ENCODE assay signal across 20 cellular contexts in genomic region chr18:50172367-50172766, GRCh38. TPM values are rescaled to one million over a fixed set of nuclear protein-coding genes. Genes with fewer than 3 reads are reported as not detected.
"Had no signal": no experiment of that assay in that cellular context is flagged by ENCODE, and none has a peak within 500 bp of the region (broad histone marks: within the 10 kb centered on the region; RNA-seq: fewer than 3 reads in every experiment).

No MANE protein-coding gene starts in this region.

- H3K27ac Mint-ChIP-seq: activated naive CD4-positive, alpha-beta T cell treated with anti-CD3 and anti-CD28 coated beads for 36 hours; activated T-cell treated with anti-CD3 and anti-CD28 coated beads, Interleukin-2, amount 50 U/mL, for 24 hours; mesothelial cell of epicardium; naive thymus-derived CD4-positive, alpha-beta T cell; progenitor cell of endocrine pancreas; T-helper 2 cell treated with Interferon-gamma antibody and Interleukin-4, amounts not matched to agents 5 μg/mL and 100 μg/mL, for 36 hours had no signal

- H3K36me3 Mint-ChIP-seq: mesothelial cell of epicardium had no signal

- ATAC-seq: naive thymus-derived CD4-positive, alpha-beta T cell; right lobe of liver; stimulated activated naive CD8-positive, alpha-beta T cell treated with anti-CD3 and anti-CD28 coated beads, Interleukin-15, Interleukin-2, amounts not matched to agents 100 U/mL and 50 U/mL, for 24 hours had no signal

- H3K27ac ChIP-seq: esophagus squamous epithelium, ovary, right lobe of liver, thoracic aorta had no signal

- H3K27me3 ChIP-seq: esophagus squamous epithelium, ovary, right lobe of liver had no signal

- H3K36me3 ChIP-seq: esophagus squamous epithelium, ovary, right lobe of liver, thoracic aorta had no signal

- H3K4me3 Mint-ChIP-seq: activated naive CD4-positive, alpha-beta T cell treated with anti-CD3 and anti-CD28 coated beads for 36 hours; activated T-cell treated with anti-CD3 and anti-CD28 coated beads, Interleukin-2, amount 50 U/mL, for 24 hours; mesothelial cell of epicardium; naive thymus-derived CD4-positive, alpha-beta T cell; T-helper 2 cell treated with Interferon-gamma antibody and Interleukin-4, amounts not matched to agents 5 μg/mL and 100 μg/mL, for 36 hours had no signal

- H3K9me3 Mint-ChIP-seq: activated naive CD4-positive, alpha-beta T cell treated with anti-CD3 and anti-CD28 coated beads for 36 hours; activated T-cell treated with anti-CD3 and anti-CD28 coated beads, Interleukin-2, amount 50 U/mL, for 24 hours; mesothelial cell of epicardium; T-helper 2 cell treated with Interferon-gamma antibody and Interleukin-4, amounts not matched to agents 5 μg/mL and 100 μg/mL, for 36 hours had no signal

- H3K4me1 ChIP-seq: esophagus squamous epithelium, right lobe of liver had no signal

- H3K9me3 ChIP-seq: esophagus squamous epithelium, ovary, right lobe of liver, thoracic aorta had no signal

- DNase-seq: activated CD4-positive, alpha-beta T cell treated with anti-CD3 and anti-CD28 coated beads for 48 hours; activated CD4-positive, alpha-beta T cell treated with anti-CD3 and anti-CD28 coated beads, Interleukin-2, amount 50 U/mL, for 48 hours; activated CD4-positive, CD25-positive, alpha-beta regulatory T cell; activated CD8-positive, alpha-beta memory T cell treated with anti-CD3 and anti-CD28 coated beads for 24 hours; activated naive CD4-positive, alpha-beta T cell treated with anti-CD3 and anti-CD28 coated beads for 36 hours; activated T-cell treated with anti-CD3 and anti-CD28 coated beads, Interleukin-2, amount 50 U/mL, for 24 hours; amygdala; central memory CD4-positive, alpha-beta T cell; esophagus squamous epithelium; naive thymus-derived CD4-positive, alpha-beta T cell; ovary; right lobe of liver; stimulated activated CD4-positive, alpha-beta T cell treated with anti-CD3 and anti-CD28 coated beads, Interleukin-2, amount 100 ng/mL, for 48 hours; stimulated activated naive CD8-positive, alpha-beta T cell treated with anti-CD3 and anti-CD28 coated beads, Interleukin-15, Interleukin-2, amounts not matched to agents 100 U/mL and 50 U/mL, for 24 hours; T-helper 1 cell; trophoblast cell had no signal

- H3K4me3 ChIP-seq: esophagus squamous epithelium, ovary, right lobe of liver, thoracic aorta had no signal

RNA-seq across cellular contexts. Expression of gene MYO5B, which starts 22.6 kb away (rescaled TPM):
- total RNA-seq: naive thymus-derived CD4-positive, alpha-beta T cell had no signal
